12 cellular contexts compared by ENCODE assay signal in genomic region chr16:31092330-31092729, GRCh38. TPM values are rescaled to one million over a fixed set of nuclear protein-coding genes. Genes with fewer than 3 reads are reported as not detected.
DNase-seq lines count a peak whose midpoint lies in the region; ATAC-seq and TF ChIP-seq lines count a peak whose summit lies in the region.
"Had no signal": no experiment of that assay in that cellular context is flagged by ENCODE, and none has a peak within 500 bp of the region (broad histone marks: within the 10 kb centered on the region; RNA-seq: fewer than 3 reads in every experiment).

No MANE protein-coding gene starts in this region.

- H3K36me3 ChIP-seq in brain microvascular endothelial cell (replicated peaks): peaks cover 12% of the 10 kb centered on the region

- H3K27me3 Mint-ChIP-seq in activated naive CD4-positive, alpha-beta T cell treated with anti-CD3 and anti-CD28 coated beads, Interleukin-2, amount 50 U/mL, for 24 hours: no peaks in the 10 kb centered on the region

- peak overlapping the region; percentile 39 for H3K4me3 Mint-ChIP-seq in activated naive CD4-positive, alpha-beta T cell treated with anti-CD3 and anti-CD28 coated beads, Interleukin-2, amount 50 U/mL, for 24 hours
- H3K4me3 Mint-ChIP-seq in stimulated activated effector memory CD8-positive, alpha-beta T cell treated with anti-CD3 and anti-CD28 coated beads, Interleukin-12 subunit alpha, Interleukin-12 subunit beta, amount 100 ng/mL, for 72 hours: peak overlapping the region; percentile 100

- no peaks in the 10 kb centered on the region for H3K36me3 Mint-ChIP-seq in activated naive CD4-positive, alpha-beta T cell treated with anti-CD3 and anti-CD28 coated beads, Interleukin-2, amount 50 U/mL, for 24 hours
- peaks cover 7 to 15% of the 10 kb centered on the region in 2 donors for H3K36me3 Mint-ChIP-seq in activated naive CD4-positive, alpha-beta T cell treated with anti-CD3 and anti-CD28 coated beads, Interleukin-2, amount 50 U/mL, for 72 hours
- H3K36me3 Mint-ChIP-seq in stimulated activated effector memory CD8-positive, alpha-beta T cell treated with anti-CD3 and anti-CD28 coated beads, Interleukin-12 subunit alpha, Interleukin-12 subunit beta, amount 100 ng/mL, for 72 hours: peaks cover 45% of the 10 kb centered on the region

- TF ChIP-seq CTCF in fibroblast of mammary gland (conservative IDR thresholded peaks at IDR 0.05; ENCODE audit: control insufficient read depth, insufficient read depth, low read depth, low read length): no peak
- TF ChIP-seq CTCF in brain microvascular endothelial cell (IDR thresholded peaks at IDR 0.05; ENCODE audit: low read depth, low read length, missing control alignments): no peak

- H3K27ac Mint-ChIP-seq in activated naive CD4-positive, alpha-beta T cell treated with anti-CD3 and anti-CD28 coated beads, Interleukin-2, amount 50 U/mL, for 24 hours: no peak overlapping the region
- H3K27ac Mint-ChIP-seq in activated naive CD4-positive, alpha-beta T cell treated with anti-CD3 and anti-CD28 coated beads, Interleukin-2, amount 50 U/mL, for 72 hours: no peak overlapping the region
- no peak overlapping the region for H3K27ac Mint-ChIP-seq in stimulated activated effector memory CD8-positive, alpha-beta T cell treated with anti-CD3 and anti-CD28 coated beads, Interleukin-12 subunit alpha, Interleukin-12 subunit beta, amount 100 ng/mL, for 72 hours

- H3K4me1 Mint-ChIP-seq in activated naive CD4-positive, alpha-beta T cell treated with anti-CD3 and anti-CD28 coated beads, Interleukin-2, amount 50 U/mL, for 24 hours: peaks cover 24% of the 10 kb centered on the region
- H3K4me1 Mint-ChIP-seq in stimulated activated effector memory CD8-positive, alpha-beta T cell treated with anti-CD3 and anti-CD28 coated beads, Interleukin-12 subunit alpha, Interleukin-12 subunit beta, amount 100 ng/mL, for 72 hours: peaks cover 31% of the 10 kb centered on the region

- H3K27ac ChIP-seq in brain microvascular endothelial cell: no peak overlapping the region

- no peaks in the 10 kb centered on the region for H3K9me3 Mint-ChIP-seq in activated naive CD4-positive, alpha-beta T cell treated with anti-CD3 and anti-CD28 coated beads, Interleukin-2, amount 50 U/mL, for 24 hours
- no peaks in the 10 kb centered on the region for H3K9me3 Mint-ChIP-seq in activated naive CD4-positive, alpha-beta T cell treated with anti-CD3 and anti-CD28 coated beads, Interleukin-2, amount 50 U/mL, for 72 hours
- no peaks in the 10 kb centered on the region for H3K9me3 Mint-ChIP-seq in stimulated activated effector memory CD8-positive, alpha-beta T cell treated with anti-CD3 and anti-CD28 coated beads, Interleukin-12 subunit alpha, Interleukin-12 subunit beta, amount 100 ng/mL, for 72 hours

- in situ Hi-C loops in brain microvascular endothelial cell (cut with HindIII; ENCODE audit: low pct_ligation_motif_present, low sequenced_read_pairs): no loop called here

- no peak for DNase-seq in activated naive CD4-positive, alpha-beta T cell treated with anti-CD3 and anti-CD28 coated beads, Interleukin-2, amount 50 U/mL, for 72 hours (ENCODE audit: low spot score in 2 of 2)
- peak; percentile 91 for DNase-seq in RPMI7951 (ENCODE audit: low read depth)
- DNase-seq in fibroblast of mammary gland (ENCODE audit: low read depth): peak; percentile 88
- DNase-seq in stimulated activated effector memory CD8-positive, alpha-beta T cell treated with anti-CD3 and anti-CD28 coated beads, Interleukin-12 subunit alpha, Interleukin-12 subunit beta, amount 100 ng/mL, for 72 hours (ENCODE audit: low spot score in 2 of 2): no peak
- DNase-seq in C1 segment of cervical spinal cord (lab: John Stamatoyannopoulos, UW): no peak
- no peak for DNase-seq in brain microvascular endothelial cell
- DNase-seq: amniotic stem cell; left cardiac atrium; stimulated activated CD4-positive, alpha-beta T cell treated with anti-CD3 and anti-CD28 coated beads, Interleukin-15, amount 100 ng/mL, for 24 hours; stimulated activated CD8-positive, alpha-beta memory T cell treated with anti-CD3 and anti-CD28 coated beads, Interleukin-4, amount 100 ng/mL, for 48 hours had no signal

- H3K4me3 ChIP-seq in fibroblast of mammary gland (ENCODE audit: control insufficient read depth, low read depth, low read length) (no peak overlapping the region), brain microvascular endothelial cell (ENCODE audit: low read depth, low read length) (no peak overlapping the region)

- ATAC-seq in activated naive CD4-positive, alpha-beta T cell treated with anti-CD3 and anti-CD28 coated beads, Interleukin-2, amount 50 U/mL, for 72 hours: no peak
- no peak for ATAC-seq in stimulated activated effector memory CD8-positive, alpha-beta T cell treated with anti-CD3 and anti-CD28 coated beads, Interleukin-12 subunit alpha, Interleukin-12 subunit beta, amount 100 ng/mL, for 72 hours
- no peak for ATAC-seq in GM18517 (IDR thresholded peaks at IDR 0.05; ENCODE audit: unreplicated experiment)
- ATAC-seq: left cardiac atrium had no signal

- H3K27me3 ChIP-seq in brain microvascular endothelial cell (replicated peaks): no peaks in the 10 kb centered on the region

RNA-seq across cellular contexts. Expression of gene VKORC1, which starts 2.3 kb away (rescaled TPM):
- total RNA-seq in activated naive CD4-positive, alpha-beta T cell treated with anti-CD3 and anti-CD28 coated beads, Interleukin-2, amount 50 U/mL, for 72 hours: 10 to 100 TPM; 41.4 to 91.4 TPM
- total RNA-seq in RPMI7951 (2014; rRNA removed; shearing (Covaris generic)): 212 and 281 TPM in 2 replicates

RNA-seq across cellular contexts. Expression of gene PRSS53, which starts 3.6 kb away (rescaled TPM):
- total RNA-seq in activated naive CD4-positive, alpha-beta T cell treated with anti-CD3 and anti-CD28 coated beads, Interleukin-2, amount 50 U/mL, for 72 hours: 10 to 100 TPM in 1 of 2 donors, 1 to 10 TPM in 1; 7.4 to 12.1 TPM
- total RNA-seq in RPMI7951 (2014; rRNA removed; shearing (Covaris generic)): 0.60 and 1.3 TPM in 2 replicates

RNA-seq across cellular contexts. Expression of gene BCKDK, which starts 15.9 kb away (rescaled TPM):
- total RNA-seq in activated naive CD4-positive, alpha-beta T cell treated with anti-CD3 and anti-CD28 coated beads, Interleukin-2, amount 50 U/mL, for 72 hours: 10 to 100 TPM; 18.3 to 61.0 TPM
- total RNA-seq in RPMI7951 (2014; rRNA removed; shearing (Covaris generic)): 33.9 and 42.7 TPM in 2 replicates

RNA-seq across cellular contexts. Expression of gene ZNF646, which starts 18.1 kb away (rescaled TPM):
- 10 to 100 TPM; 20.2 to 35.6 TPM for total RNA-seq in activated naive CD4-positive, alpha-beta T cell treated with anti-CD3 and anti-CD28 coated beads, Interleukin-2, amount 50 U/mL, for 72 hours
- 4.3 and 6.7 TPM in 2 replicates for total RNA-seq in RPMI7951 (2014; rRNA removed; shearing (Covaris generic))

RNA-seq across cellular contexts. Expression of gene ZNF668, which starts 18.3 kb away (rescaled TPM):
- 10 to 100 TPM; 14.5 to 32.7 TPM for total RNA-seq in activated naive CD4-positive, alpha-beta T cell treated with anti-CD3 and anti-CD28 coated beads, Interleukin-2, amount 50 U/mL, for 72 hours
- 3.6 and 6.2 TPM in 2 replicates for total RNA-seq in RPMI7951 (2014; rRNA removed; shearing (Covaris generic))

Comparison
In these comparisons a context has a peak if more than half of its experiments do, and no peak if none do; other contexts are left out.
1. DNase-seq: peak in RPMI7951 (single experiment) and fibroblast of mammary gland (single experiment); none in activated naive CD4-positive, alpha-beta T cell treated with anti-CD3 and anti-CD28 coated beads, Interleukin-2, amount 50 U/mL, for 72 hours (0 of 2), stimulated activated effector memory CD8-positive, alpha-beta T cell treated with anti-CD3 and anti-CD28 coated beads, Interleukin-12 subunit alpha, Interleukin-12 subunit beta, amount 100 ng/mL, for 72 hours (0 of 2), C1 segment of cervical spinal cord (0 of 14) and brain microvascular endothelial cell (single experiment).